8 cellular contexts compared by ENCODE assay signal in the genomic region with DNA sequence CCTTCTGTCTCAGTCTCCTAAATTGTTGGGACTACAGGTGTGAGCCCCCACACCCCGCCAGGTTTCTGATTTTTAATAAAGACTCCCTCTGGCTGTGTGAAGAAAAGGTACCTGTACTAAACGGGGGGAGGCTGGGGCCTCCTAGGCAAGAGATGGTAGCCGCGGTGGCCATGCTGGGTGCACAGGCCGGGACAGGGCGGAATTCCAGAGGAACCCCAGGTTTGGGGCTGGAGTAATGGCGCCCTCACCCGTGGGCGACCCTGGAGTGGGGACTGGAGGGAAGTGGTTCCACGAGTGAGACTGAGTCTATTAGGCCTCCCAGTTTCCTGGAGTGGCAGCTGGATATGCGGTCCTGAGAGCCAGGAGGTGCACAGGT. TPM values are rescaled to one million over a fixed set of nuclear protein-coding genes. Genes with fewer than 3 reads are reported as not detected.
DNase-seq lines count a peak whose midpoint lies in the region; ATAC-seq and TF ChIP-seq lines count a peak whose summit lies in the region.

No MANE protein-coding gene starts in this region.

- H3K79me1 ChIP-seq in H9 (ENCODE audit: insufficient read depth, low read depth, low read length, poor library complexity, severe bottlenecking): no peaks in the 10 kb centered on the region

- no peak overlapping the region for H4K8ac ChIP-seq in H9 (replicated peaks; ENCODE audit: insufficient read length, low read depth, low read length)

- no peak overlapping the region for H2BK15ac ChIP-seq in H9 (ENCODE audit: low read depth, low read length)

- H3K4me1 ChIP-seq in H9 (ENCODE audit: insufficient read depth, low read length) (no peaks in the 10 kb centered on the region), iPS-15b (ENCODE audit: control insufficient read depth, insufficient read depth, low read length) (no peaks in the 10 kb centered on the region), spleen (peaks cover 38 to 79% (median 65%) of the 10 kb centered on the region in 6 donors)

- H4K5ac ChIP-seq in H9 (ENCODE audit: insufficient read length, low read depth, low read length): no peak overlapping the region

- H3K9ac ChIP-seq in H9 (ENCODE audit: extremely low read depth, insufficient read length, low read length) (no peak overlapping the region), iPS-15b (ENCODE audit: low read depth, low read length) (no peak overlapping the region)

- H4K91ac ChIP-seq in H9 (ENCODE audit: insufficient read length, low read depth, low read length): no peak overlapping the region

- H3K36me3 Mint-ChIP-seq in H9 (ENCODE audit: insufficient read depth in 1 of 3, low read depth in 3 of 3): peaks cover 0 to 12% (median 1%) of the 10 kb centered on the region in 3 experiments; a peak in 4 of 7 replicates

- H3K4me3 ChIP-seq in iPS-15b (ENCODE audit: low read depth, low read length): peak overlapping the region; percentile 49
- H3K4me3 ChIP-seq in spleen: peak overlapping the region in 1 of 8 donors; percentile 97

- no peaks in the 10 kb centered on the region; a peak in 1 of 5 replicates for H3K9me3 Mint-ChIP-seq in H9

- DNase-seq in H9: no peak
- no peak for DNase-seq in spleen
- no peak for DNase-seq in NCI-H2107 (lab: John Stamatoyannopoulos, UW)
- DNase-seq in NCI-H1930 (lab: John Stamatoyannopoulos, UW): no peak
- no peak for DNase-seq in NOMO-1 treated with dmso at 0.1 percent for 144 hours (lab: John Stamatoyannopoulos, UW; ENCODE audit: unreplicated experiment)

- no peaks in the 10 kb centered on the region for H3K9me3 ChIP-seq in H9 (ENCODE audit: control insufficient read depth, low read depth, low read length)
- no peaks in the 10 kb centered on the region for H3K9me3 ChIP-seq in iPS-15b (ENCODE audit: control insufficient read depth, insufficient read depth, low read length)
- H3K9me3 ChIP-seq in spleen: no peaks in the 10 kb centered on the region

- H3K36me3 ChIP-seq in iPS-15b (ENCODE audit: control insufficient read depth, insufficient read depth, low read length) (peaks cover 13% of the 10 kb centered on the region), spleen (peaks cover 0 to 15% (median 0%) of the 10 kb centered on the region in 6 donors)

- H3K27ac ChIP-seq in H9 (ENCODE audit: insufficient read length, low read depth, low read length) (no peak overlapping the region), VCaP (peak overlapping the region; percentile 90), spleen (peak overlapping the region in 5 of 8 donors; percentile 61 to 100 (median 69))

- no peak overlapping the region for H2BK12ac ChIP-seq in H9 (ENCODE audit: insufficient read length, low read depth, low read length)

- no peak for TF ChIP-seq POLR2A in spleen (IDR thresholded peaks at IDR 0.05)

- no peak overlapping the region for H2AFZ ChIP-seq in H9 (ENCODE audit: low read length)

- TF ChIP-seq CTCF in H9 (conservative IDR thresholded peaks at IDR 0.05) (no peak), VCaP (conservative IDR thresholded peaks at IDR 0.05) (no peak), spleen (IDR thresholded peaks at IDR 0.05 in 8 of 11, conservative IDR thresholded peaks at IDR 0.05 in 3 of 11) (no peak)

- H3K23ac ChIP-seq in H9 (ENCODE audit: insufficient read length, low read depth, low read length): no peak overlapping the region

- H4K20me1 ChIP-seq in H9 (ENCODE audit: control insufficient read depth, insufficient read depth, insufficient read length): no peaks in the 10 kb centered on the region

- no peak overlapping the region for H3K4ac ChIP-seq in H9 (ENCODE audit: low read depth, low read length)

- no peak overlapping the region for H2AK5ac ChIP-seq in H9 (ENCODE audit: insufficient read length, low read length)

- no peak overlapping the region for H2BK20ac ChIP-seq in H9 (ENCODE audit: low read depth, low read length, poor library complexity, severe bottlenecking)

- no CpG with 5 or more reads among the region's 11 CpGs for WGBS in H9 (ENCODE audit: extremely low coverage, insufficient read length, low lambda C conversion rate)
- 62 to 84% (median 73%) methylated on average over 10 to 11 of the region's 11 CpGs for WGBS in spleen, 5 donors

- no peak overlapping the region for H2BK120ac ChIP-seq in H9 (ENCODE audit: low read depth, low read length, poor library complexity, severe bottlenecking)

- H3K27ac Mint-ChIP-seq in H9: peak overlapping the region in 2 of 3 experiments; percentile 44 to 52; a peak in 1 of 7 replicates

- H3K27me3 Mint-ChIP-seq in H9 (ENCODE audit: low read depth): peaks cover 1% of the 10 kb centered on the region

- no peak overlapping the region for H3K18ac ChIP-seq in H9 (ENCODE audit: insufficient read length, low read depth, low read length)

- H3T11ph ChIP-seq in H9 (ENCODE audit: low read length): no peak overlapping the region

- no peaks in the 10 kb centered on the region for H3K27me3 ChIP-seq in H9 (ENCODE audit: insufficient read depth, low read length)
- no peaks in the 10 kb centered on the region for H3K27me3 ChIP-seq in iPS-15b (ENCODE audit: control insufficient read depth, insufficient read depth, low read length)
- H3K27me3 ChIP-seq in spleen (replicated peaks in 1 of 7): peaks cover 0 to 51% (median 18%) of the 10 kb centered on the region in 7 donors

- no peak overlapping the region for H3K14ac ChIP-seq in H9 (ENCODE audit: insufficient read depth, low read length)

- H3K4me2 ChIP-seq in H9 (ENCODE audit: insufficient read depth, insufficient read length, low read length): peak overlapping the region; percentile 39

- H3K56ac ChIP-seq in H9 (ENCODE audit: insufficient read length, low read depth, low read length): no peak overlapping the region

- no peaks in the 10 kb centered on the region; the same call in 1 of the 2 replicates for H3K79me2 ChIP-seq in H9 (ENCODE audit: insufficient read depth, low read length)

- no peak for ATAC-seq in HG02610 (IDR thresholded peaks at IDR 0.05; ENCODE audit: unreplicated experiment)

- peaks cover 13 to 19% of the 10 kb centered on the region in 2 experiments for H3K4me1 Mint-ChIP-seq in H9

- H3K23me2 ChIP-seq in H9 (ENCODE audit: insufficient read length, low read depth, low read length, poor library complexity, severe bottlenecking): peaks cover 11% of the 10 kb centered on the region

- no peak overlapping the region for H2BK5ac ChIP-seq in H9 (ENCODE audit: insufficient read length, low read length)

- H3K4me3 Mint-ChIP-seq in H9: peak overlapping the region; percentile 76 to 87

- intact Hi-C loops in spleen (cut with DNase I; ENCODE audit: low total_unique reads): no loop called here

RNA-seq across cellular contexts. Expression of a gene that starts 1.6 kb away (rescaled TPM):
- total RNA-seq in H9 (2021) (25.6 and 28.4 TPM in 2 replicates), spleen (1 to 10 TPM in 1 of 7 donors, under 1 TPM in 5, not detected in 1; 0.12 to 1.2 (median 0.41) TPM)
- under 1 TPM in 2 of 3 donors, not detected in 1; 0.05 to 0.48 TPM for polyA plus RNA-seq in spleen

RNA-seq across cellular contexts. Expression of a gene that starts 2.1 kb away (rescaled TPM):
- total RNA-seq in H9 (2021) (179 and 191 TPM in 2 replicates), spleen (100 to 1,000 TPM in 4 of 7 donors, 10 to 100 TPM in 3; 49.1 to 131 (median 102) TPM)
- 100 to 1,000 TPM; 164 to 166 (median 165) TPM for polyA plus RNA-seq in spleen

RNA-seq across cellular contexts. Expression of a gene that starts 9.0 kb away (rescaled TPM):
- total RNA-seq in H9 (2021): 286 and 300 TPM in 2 replicates
- total RNA-seq in spleen: 100 to 1,000 TPM in 4 of 7 donors, 10 to 100 TPM in 3; 42.1 to 223 (median 138) TPM
- polyA plus RNA-seq in spleen: 10 to 100 TPM; 16.5 to 48.9 (median 19.1) TPM

RNA-seq across cellular contexts. Expression of a gene that starts 29.7 kb away (rescaled TPM):
- 249 and 263 TPM in 2 replicates for total RNA-seq in H9 (2021)
- 100 to 1,000 TPM; 333 to 672 (median 514) TPM for total RNA-seq in spleen
- 100 to 1,000 TPM; 406 to 894 (median 843) TPM for polyA plus RNA-seq in spleen

RNA-seq across cellular contexts. Expression of a gene that starts 33.8 kb away (rescaled TPM):
- total RNA-seq in H9 (2021) (74.3 and 75.5 TPM in 2 replicates), spleen (10 to 100 TPM; 52.1 to 85.0 (median 75.3) TPM)
- 100 to 1,000 TPM in 1 of 3 donors, 10 to 100 TPM in 2; 44.0 to 107 (median 46.7) TPM for polyA plus RNA-seq in spleen

Comparison
In these comparisons a context has a peak if more than half of its experiments do, and no peak if none do; other contexts are left out.
1. RNA of a gene that starts 1.6 kb away (total RNA-seq): 25.6 to 28.4 TPM in H9; 0.12 to 1.2 TPM in spleen; every median in the first group is over 10 times any median in the second.